1 cellular context compared by ENCODE assay signal in the genomic region with DNA sequence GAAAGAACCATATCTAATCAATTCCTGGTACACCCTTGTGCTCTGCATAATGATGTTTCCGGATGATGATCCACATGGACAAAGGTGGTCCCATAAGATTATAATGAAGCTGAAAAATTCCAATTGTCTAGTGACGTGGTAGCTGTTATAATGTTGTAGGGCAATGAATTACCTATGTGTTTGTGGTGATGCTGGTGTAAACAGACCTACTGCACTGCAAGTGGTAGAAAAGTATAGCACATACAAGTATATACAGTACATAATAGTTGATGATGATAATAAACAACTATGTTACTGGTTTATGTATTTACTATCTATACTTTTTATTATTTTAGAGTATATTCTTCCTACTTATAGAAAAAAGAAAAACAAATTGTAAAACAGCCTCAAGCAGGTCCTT.
TF ChIP-seq lines count a peak whose summit lies in the region.

No MANE protein-coding gene starts in this region.

TF ChIP-seq in SK-N-SH treated with all-trans-retinoic acid at 6 μM for 48 hours, 23 proteins besides CTCF, POLR2A, EP300 and RAD21 (continued from another document):
- TF ChIP-seq, protein P1, sequence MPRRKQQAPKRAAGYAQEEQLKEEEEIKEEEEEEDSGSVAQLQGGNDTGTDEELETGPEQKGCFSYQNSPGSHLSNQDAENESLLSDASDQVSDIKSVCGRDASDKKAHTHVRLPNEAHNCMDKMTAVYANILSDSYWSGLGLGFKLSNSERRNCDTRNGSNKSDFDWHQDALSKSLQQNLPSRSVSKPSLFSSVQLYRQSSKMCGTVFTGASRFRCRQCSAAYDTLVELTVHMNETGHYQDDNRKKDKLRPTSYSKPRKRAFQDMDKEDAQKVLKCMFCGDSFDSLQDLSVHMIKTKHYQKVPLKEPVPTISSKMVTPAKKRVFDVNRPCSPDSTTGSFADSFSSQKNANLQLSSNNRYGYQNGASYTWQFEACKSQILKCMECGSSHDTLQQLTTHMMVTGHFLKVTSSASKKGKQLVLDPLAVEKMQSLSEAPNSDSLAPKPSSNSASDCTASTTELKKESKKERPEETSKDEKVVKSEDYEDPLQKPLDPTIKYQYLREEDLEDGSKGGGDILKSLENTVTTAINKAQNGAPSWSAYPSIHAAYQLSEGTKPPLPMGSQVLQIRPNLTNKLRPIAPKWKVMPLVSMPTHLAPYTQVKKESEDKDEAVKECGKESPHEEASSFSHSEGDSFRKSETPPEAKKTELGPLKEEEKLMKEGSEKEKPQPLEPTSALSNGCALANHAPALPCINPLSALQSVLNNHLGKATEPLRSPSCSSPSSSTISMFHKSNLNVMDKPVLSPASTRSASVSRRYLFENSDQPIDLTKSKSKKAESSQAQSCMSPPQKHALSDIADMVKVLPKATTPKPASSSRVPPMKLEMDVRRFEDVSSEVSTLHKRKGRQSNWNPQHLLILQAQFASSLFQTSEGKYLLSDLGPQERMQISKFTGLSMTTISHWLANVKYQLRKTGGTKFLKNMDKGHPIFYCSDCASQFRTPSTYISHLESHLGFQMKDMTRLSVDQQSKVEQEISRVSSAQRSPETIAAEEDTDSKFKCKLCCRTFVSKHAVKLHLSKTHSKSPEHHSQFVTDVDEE (CRISPR knock-in tag; IDR thresholded peaks at IDR 0.05): no peak
- TF ChIP-seq ZFP3 (CRISPR knock-in tag; IDR thresholded peaks at IDR 0.05) (no peak), ZNF70 (CRISPR knock-in tag; IDR thresholded peaks at IDR 0.05) (no peak), ISL1 (CRISPR knock-in tag; IDR thresholded peaks at IDR 0.05) (no peak), OSR1 (CRISPR knock-in tag; IDR thresholded peaks at IDR 0.05) (no peak), PPARA (CRISPR knock-in tag; IDR thresholded peaks at IDR 0.05; ENCODE audit: borderline replicate concordance) (no peak), TOX (CRISPR knock-in tag; IDR thresholded peaks at IDR 0.05; ENCODE audit: borderline replicate concordance) (no peak)
- TF ChIP-seq, protein P2, sequence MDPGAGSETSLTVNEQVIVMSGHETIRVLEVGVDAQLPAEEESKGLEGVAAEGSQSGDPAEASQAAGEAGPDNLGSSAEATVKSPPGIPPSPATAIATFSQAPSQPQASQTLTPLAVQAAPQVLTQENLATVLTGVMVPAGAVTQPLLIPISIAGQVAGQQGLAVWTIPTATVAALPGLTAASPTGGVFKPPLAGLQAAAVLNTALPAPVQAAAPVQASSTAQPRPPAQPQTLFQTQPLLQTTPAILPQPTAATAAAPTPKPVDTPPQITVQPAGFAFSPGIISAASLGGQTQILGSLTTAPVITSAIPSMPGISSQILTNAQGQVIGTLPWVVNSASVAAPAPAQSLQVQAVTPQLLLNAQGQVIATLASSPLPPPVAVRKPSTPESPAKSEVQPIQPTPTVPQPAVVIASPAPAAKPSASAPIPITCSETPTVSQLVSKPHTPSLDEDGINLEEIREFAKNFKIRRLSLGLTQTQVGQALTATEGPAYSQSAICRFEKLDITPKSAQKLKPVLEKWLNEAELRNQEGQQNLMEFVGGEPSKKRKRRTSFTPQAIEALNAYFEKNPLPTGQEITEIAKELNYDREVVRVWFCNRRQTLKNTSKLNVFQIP (CRISPR knock-in tag; IDR thresholded peaks at IDR 0.05; ENCODE audit: borderline replicate concordance, low read depth): no peak
- TF ChIP-seq, protein P3, sequence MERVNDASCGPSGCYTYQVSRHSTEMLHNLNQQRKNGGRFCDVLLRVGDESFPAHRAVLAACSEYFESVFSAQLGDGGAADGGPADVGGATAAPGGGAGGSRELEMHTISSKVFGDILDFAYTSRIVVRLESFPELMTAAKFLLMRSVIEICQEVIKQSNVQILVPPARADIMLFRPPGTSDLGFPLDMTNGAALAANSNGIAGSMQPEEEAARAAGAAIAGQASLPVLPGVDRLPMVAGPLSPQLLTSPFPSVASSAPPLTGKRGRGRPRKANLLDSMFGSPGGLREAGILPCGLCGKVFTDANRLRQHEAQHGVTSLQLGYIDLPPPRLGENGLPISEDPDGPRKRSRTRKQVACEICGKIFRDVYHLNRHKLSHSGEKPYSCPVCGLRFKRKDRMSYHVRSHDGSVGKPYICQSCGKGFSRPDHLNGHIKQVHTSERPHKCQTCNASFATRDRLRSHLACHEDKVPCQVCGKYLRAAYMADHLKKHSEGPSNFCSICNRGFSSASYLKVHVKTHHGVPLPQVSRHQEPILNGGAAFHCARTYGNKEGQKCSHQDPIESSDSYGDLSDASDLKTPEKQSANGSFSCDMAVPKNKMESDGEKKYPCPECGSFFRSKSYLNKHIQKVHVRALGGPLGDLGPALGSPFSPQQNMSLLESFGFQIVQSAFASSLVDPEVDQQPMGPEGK (CRISPR knock-in tag; IDR thresholded peaks at IDR 0.05; ENCODE audit: borderline replicate concordance): no peak
